ENCODE assay signal across 17 cellular contexts in the genomic region with DNA sequence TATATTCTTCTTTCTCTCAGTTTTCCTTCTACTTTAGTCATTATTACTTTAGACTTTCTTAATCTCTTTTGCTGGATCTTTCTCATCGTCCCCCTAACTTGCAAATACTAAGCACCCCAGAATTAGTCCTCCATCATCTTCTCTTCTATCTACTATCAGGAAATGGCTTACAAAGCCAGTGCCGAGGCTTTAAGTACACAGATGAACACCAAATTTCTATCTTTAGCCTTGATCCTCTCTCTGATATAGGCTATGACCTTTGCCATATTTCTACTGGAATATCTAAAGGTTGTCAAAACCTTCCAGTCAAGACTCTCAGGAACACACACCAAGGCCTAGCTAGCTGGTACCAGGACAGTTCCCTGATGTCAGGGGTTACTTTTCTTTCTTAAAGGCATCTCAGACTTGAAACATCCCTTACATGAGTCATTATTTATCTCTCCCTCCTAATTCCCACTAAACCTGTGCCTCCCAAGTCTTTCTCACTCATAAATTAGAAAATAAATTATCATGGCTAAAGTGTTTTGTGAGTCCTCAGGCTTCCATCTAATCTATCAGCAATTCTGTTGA.
DNase-seq lines count a peak whose midpoint lies in the region; ATAC-seq and TF ChIP-seq lines count a peak whose summit lies in the region.
"Had no signal": no experiment of that assay in that cellular context is flagged by ENCODE, and none has a peak within 500 bp of the region (broad histone marks: within the 10 kb centered on the region; RNA-seq: fewer than 3 reads in every experiment).

No MANE protein-coding gene starts in this region.

- POLR2A ChIA-PET in AG04450 (lab: Yijun Ruan, JAX) (interaction anchor here (0.6 to 2.2 kb wide), 10 partner anchors 13 to 646 kb away, joined by 3 to 28 read pairs (median 8); a partner anchor contains a TSS), GM10248 (lab: Yijun Ruan, JAX) (no interaction called here)

- no peaks in the 10 kb centered on the region for H3K4me1 ChIP-seq in foreskin keratinocyte
- H3K4me1 ChIP-seq: uterus had no signal

- H3K27ac ChIP-seq in AG04450 (ENCODE audit: low read depth, low read length): peak overlapping the region; percentile 92
- H3K27ac ChIP-seq in foreskin keratinocyte: peak overlapping the region; percentile 42
- H3K27ac ChIP-seq: cardiac muscle cell, SJCRH30, uterus had no signal

- CTCF ChIA-PET in AG04450 (lab: Charles Lee): no interaction called here
- CTCF ChIA-PET in GM10248 (lab: Yijun Ruan, JAX): no interaction called here

- H3K4me3 ChIP-seq in AG04450 (ENCODE audit: low read depth, low read length): no peak overlapping the region
- H3K4me3 ChIP-seq in astrocyte of the spinal cord (ENCODE audit: low read depth, low read length): no peak overlapping the region
- H3K4me3 ChIP-seq: cardiac muscle cell, SJCRH30, uterus had no signal

- DNase-seq in AG04450 (ENCODE audit: low read depth, low spot score) (no peak), HT1080 (ENCODE audit: low read depth) (peak; percentile 73), astrocyte of the spinal cord (ENCODE audit: low read depth, low spot score) (peak; percentile 54), foreskin keratinocyte (no peak), GM10248 (ENCODE audit: extremely low spot score) (no peak), SHP77 treated with DMSO at 0.1 percent for 48 hours (lab: John Stamatoyannopoulos, UW) (no peak), foreskin melanocyte (no peak)
- DNase-seq: activated CD4-positive, alpha-beta T cell treated with anti-CD3 and anti-CD28 coated beads, Interleukin-2, amount 10 ng/mL, durations not matched to agents 24 days and 14 days; activated naive CD4-positive, alpha-beta T cell treated with anti-CD3 and anti-CD28 coated beads, Interleukin-2, amount 50 U/mL, for 16 hours; activated T-cell treated with anti-CD3 and anti-CD28 coated beads for 4 hours; effector CD4-positive, alpha-beta T cell; GF-D8; stimulated activated CD4-positive, alpha-beta T cell treated with anti-CD3 and anti-CD28 coated beads, Interleukin-1b, Interleukin-23, amount 100 ng/mL, for 48 hours; uterus had no signal

- H3K27me3 ChIP-seq in AG04450 (ENCODE audit: control insufficient read depth, insufficient read depth, low read length): no peaks in the 10 kb centered on the region
- H3K27me3 ChIP-seq in foreskin keratinocyte: no peaks in the 10 kb centered on the region
- H3K27me3 ChIP-seq: cardiac muscle cell, SJCRH30, uterus had no signal

- TF ChIP-seq CTCF in AG04450 (IDR thresholded peaks at IDR 0.05; ENCODE audit: low read depth, low read length): no peak
- TF ChIP-seq CTCF in astrocyte of the spinal cord (IDR thresholded peaks at IDR 0.05; ENCODE audit: low read depth, low read length): no peak
- TF ChIP-seq CTCF in foreskin keratinocyte (conservative IDR thresholded peaks at IDR 0.05): no peak
- TF ChIP-seq CTCF in GM10248 (IDR thresholded peaks at IDR 0.05; ENCODE audit: control extremely low read depth, extremely low read depth, low read depth, missing control alignments): no peak

- H3K9me3 ChIP-seq in AG04450 (ENCODE audit: control insufficient read depth, insufficient read depth, low read length): no peaks in the 10 kb centered on the region
- H3K9me3 ChIP-seq: SJCRH30, uterus had no signal

- in situ Hi-C loops in astrocyte of the spinal cord (cut with HindIII; ENCODE audit: low sequenced_read_pairs): no loop called here

- ATAC-seq in foreskin keratinocyte: no peak
- no peak for ATAC-seq in HG03159 (IDR thresholded peaks at IDR 0.05; ENCODE audit: unreplicated experiment)

Comparison
In these comparisons a context has a peak if more than half of its experiments do, and no peak if none do; other contexts are left out.
1. DNase-seq: peak in HT1080 (single experiment) and astrocyte of the spinal cord (single experiment); none in AG04450 (single experiment), foreskin keratinocyte (0 of 2), GM10248 (single experiment), SHP77 treated with DMSO at 0.1 percent for 48 hours (single experiment) and foreskin melanocyte (single experiment).